Comparison of ENCODE assay signal across 8 cellular contexts in genomic region chr6:39189915-39190544, GRCh38. TPM values are rescaled to one million over a fixed set of nuclear protein-coding genes. Genes with fewer than 3 reads are reported as not detected.
A peak's percentile ranks its signal among the peaks of the same experiment; 100 is the strongest.
DNase-seq lines count a peak whose midpoint lies in the region; FAIRE-seq and TF ChIP-seq lines count a peak whose summit lies in the region.

No MANE protein-coding gene starts in this region.

- H3K36me3 ChIP-seq in esophagus muscularis mucosa = peaks cover 0 to 5% (median 0%) of the 10 kb centered on the region in 4 donors

- DNase-seq in DMS53 treated with DMSO at 0.1 percent for 48 hours (lab: John Stamatoyannopoulos, UW; ENCODE audit: unreplicated experiment) (peak; percentile 29), HEK293T (ENCODE audit: extremely low spot score) (peak; percentile 61), SK-N-DZ (ENCODE audit: low spot score) (peak; percentile 29), glomerular visceral epithelial cell (ENCODE audit: extremely low spot score) (peak; percentile 13), retina (peak; percentile 41), esophagus muscularis mucosa (ENCODE audit: extremely low spot score) (no peak), NCI-H2227 (lab: John Stamatoyannopoulos, UW; ENCODE audit: unreplicated experiment) (no peak), RCC 7860 (ENCODE audit: low spot score) (no peak)

- CTCF ChIA-PET in HEK293T (lab: Yijun Ruan, JAX) = interaction anchor here (0.6 to 1.6 kb wide), 6 partner anchors 10 to 115 kb away, joined by 3 to 5 read pairs (median 4); no protein-coding TSS in a partner anchor

- H3K27ac ChIP-seq in esophagus muscularis mucosa (replicated peaks in 1 of 4) = no peak overlapping the region

- H3K4me3 ChIP-seq in esophagus muscularis mucosa = no peak overlapping the region

- TF ChIP-seq POLR2A in esophagus muscularis mucosa (IDR thresholded peaks at IDR 0.05; ENCODE audit: low read depth) = no peak

- no peak for TF ChIP-seq EP300 in esophagus muscularis mucosa (IDR thresholded peaks at IDR 0.05)

- TF ChIP-seq CTCF in esophagus muscularis mucosa (IDR thresholded peaks at IDR 0.05) = peak in 1 of 3 experiments; percentile 32

- no peaks in the 10 kb centered on the region for H3K27me3 ChIP-seq in esophagus muscularis mucosa

- 59% methylated on average over 6 of the region's 15 CpGs for WGBS in esophagus muscularis mucosa

- intact Hi-C loops in esophagus muscularis mucosa (cut with DNase I) = no loop called here

- peaks cover 0 to 20% (median 0%) of the 10 kb centered on the region in 4 donors for H3K4me1 ChIP-seq in esophagus muscularis mucosa

- FAIRE-seq in RCC 7860 (lab: Jason Lieb, UNC) = no peak

- no peaks in the 10 kb centered on the region for H3K9me3 ChIP-seq in esophagus muscularis mucosa

- POLR2A ChIA-PET in HEK293T (lab: Yijun Ruan, JAX) = no interaction called here

TF ChIP-seq in HEK293T, 16 proteins besides CTCF, POLR2A, EP300 and RAD21:
- TF ChIP-seq FOXA1 (IDR thresholded peaks at IDR 0.05) = no peak
- TF ChIP-seq PKNOX1 (IDR thresholded peaks at IDR 0.05) = no peak
TF ChIP-seq in HEK293T: peak in this region for 0.

RNA-seq across cellular contexts. Expression of gene KCNK5, which starts 39.2 kb away (rescaled TPM):
- polyA plus RNA-seq in SK-N-DZ (2014; cell fraction: cytosol; rRNA removed) = 2.5 and 2.6 TPM in 2 replicates
- polyA plus RNA-seq in SK-N-DZ (2014; cell fraction: nucleus; rRNA removed) = 2.4 and 2.5 TPM in 2 replicates
- total RNA-seq in esophagus muscularis mucosa = 1 to 10 TPM; 6.2 to 9.2 (median 7.4) TPM

Comparison
In these comparisons a context has a peak if more than half of its experiments do, and no peak if none do; other contexts are left out.
1. DNase-seq: peak in DMS53 treated with DMSO at 0.1 percent for 48 hours (single experiment), HEK293T (single experiment), SK-N-DZ (single experiment), glomerular visceral epithelial cell (single experiment) and retina (single experiment); none in esophagus muscularis mucosa (single experiment), NCI-H2227 (single experiment) and RCC 7860 (single experiment).